ENCODE assay signal across 9 cellular contexts in the genomic region with DNA sequence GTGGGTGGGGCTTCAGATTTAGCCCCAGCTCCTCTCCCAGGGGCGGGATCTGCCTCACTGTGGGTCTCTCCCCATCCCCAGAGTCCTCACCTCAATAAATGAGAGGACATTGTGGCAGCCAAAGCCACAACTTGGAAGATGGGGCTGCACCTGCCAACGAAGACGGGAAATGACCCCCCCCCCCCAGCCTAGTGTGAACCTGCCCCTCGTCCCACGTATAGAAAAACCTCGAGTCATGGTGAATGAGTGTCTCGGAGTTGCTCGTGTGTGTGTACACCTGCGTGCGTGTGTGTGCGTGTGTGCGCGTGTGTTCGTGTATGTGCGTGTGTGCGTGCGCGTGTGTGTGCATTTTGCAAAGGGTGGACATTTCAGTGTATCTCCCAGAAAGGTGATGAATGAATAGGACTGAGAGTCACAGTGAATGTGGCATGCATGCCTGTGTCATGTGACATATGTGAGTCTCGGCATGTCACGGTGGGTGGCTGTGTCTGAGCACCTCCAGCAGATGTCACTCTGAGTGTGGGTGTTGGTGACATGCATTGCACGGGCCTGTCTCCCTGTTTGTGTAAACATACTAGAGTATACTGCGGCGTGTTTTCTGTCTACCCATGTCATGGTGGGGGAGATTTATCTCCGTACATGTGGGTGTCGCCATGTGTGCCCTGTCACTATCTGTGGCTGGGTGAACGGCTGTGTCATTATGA. TPM values are rescaled to one million over a fixed set of nuclear protein-coding genes. Genes with fewer than 3 reads are reported as not detected.
DNase-seq lines count a peak whose midpoint lies in the region; FAIRE-seq and TF ChIP-seq lines count a peak whose summit lies in the region.
"Had no signal": no experiment of that assay in that cellular context is flagged by ENCODE, and none has a peak within 500 bp of the region (broad histone marks: within the 10 kb centered on the region; RNA-seq: fewer than 3 reads in every experiment).

No MANE protein-coding gene starts in this region.

- peak; percentile 41 for DNase-seq in BE2C
- DNase-seq in H4 (ENCODE audit: low spot score): peak; percentile 40
- peak; percentile 61 for DNase-seq in SW480 (ENCODE audit: low spot score)
- DNase-seq in activated naive CD4-positive, alpha-beta T cell treated with anti-CD3 and anti-CD28 coated beads, Interleukin-2, amount 50 U/mL, for 16 hours: peak; percentile 77
- no peak for DNase-seq in progenitor cell of endocrine pancreas (ENCODE audit: low spot score, unreplicated experiment)
- DNase-seq in urothelium cell line (ENCODE audit: low spot score): no peak
- no peak for DNase-seq in NCI-H226
- DNase-seq in ascending aorta (ENCODE audit: low spot score in 2 of 2): no peak

- H3K4me1 ChIP-seq in BE2C (no peaks in the 10 kb centered on the region), ascending aorta (peaks cover 4 to 11% of the 10 kb centered on the region in 2 donors)

- H3K36me3 ChIP-seq in BE2C: peaks cover 11% of the 10 kb centered on the region
- H3K36me3 ChIP-seq in ascending aorta: peaks cover 19 to 20% of the 10 kb centered on the region in 2 donors

- H3K27ac ChIP-seq in ascending aorta: no peak overlapping the region

- FAIRE-seq in urothelium cell line (lab: Jason Lieb, UNC): no peak
- FAIRE-seq: G401.6 had no signal

- peaks cover 33% of the 10 kb centered on the region for H3K27me3 ChIP-seq in BE2C
- no peaks in the 10 kb centered on the region for H3K27me3 ChIP-seq in ascending aorta

- peak overlapping the region; percentile 62 for H3K27ac Mint-ChIP-seq in progenitor cell of endocrine pancreas

- H3K9me3 ChIP-seq in BE2C: no peaks in the 10 kb centered on the region
- H3K9me3 ChIP-seq in ascending aorta: no peaks in the 10 kb centered on the region

- H3K9me3 Mint-ChIP-seq in progenitor cell of endocrine pancreas (ENCODE audit: low read depth): no peaks in the 10 kb centered on the region

- H3K4me1 Mint-ChIP-seq in progenitor cell of endocrine pancreas (ENCODE audit: low read depth): peaks cover 2% of the 10 kb centered on the region

- no peaks in the 10 kb centered on the region for H3K36me3 Mint-ChIP-seq in progenitor cell of endocrine pancreas (ENCODE audit: insufficient read depth)

- H3K4me3 ChIP-seq in BE2C (ENCODE audit: low read depth, low read length) (no peak overlapping the region), ascending aorta (no peak overlapping the region)

- peaks cover 37% of the 10 kb centered on the region for H3K27me3 Mint-ChIP-seq in progenitor cell of endocrine pancreas

- peak overlapping the region; percentile 55 for H3K4me3 Mint-ChIP-seq in progenitor cell of endocrine pancreas (ENCODE audit: low read depth)

- intact Hi-C loops in ascending aorta (cut with DNase I): no loop called here

- TF ChIP-seq CTCF in BE2C (IDR thresholded peaks at IDR 0.05; ENCODE audit: low read depth, low read length) (peak; percentile 40), progenitor cell of endocrine pancreas (IDR thresholded peaks at IDR 0.05; ENCODE audit: unreplicated experiment) (no peak), ascending aorta (IDR thresholded peaks at IDR 0.05) (no peak)

RNA-seq across cellular contexts. Expression of a gene that starts 1.5 kb away (rescaled TPM):
- 514 TPM for polyA plus RNA-seq in BE2C (2012; ENCODE audit: insufficient read depth, insufficient read length, low read depth)
- total RNA-seq in H4 (2014; rRNA removed; shearing (Covaris generic)): 90.6 and 139 TPM in 2 replicates
- 71.5 and 88.8 TPM in 2 replicates for total RNA-seq in progenitor cell of endocrine pancreas
- 166 TPM for total RNA-seq in ascending aorta

RNA-seq across cellular contexts. Expression of a gene that starts 2.3 kb away (rescaled TPM):
- not detected for polyA plus RNA-seq in BE2C (2012; ENCODE audit: insufficient read depth, insufficient read length, low read depth)
- total RNA-seq in H4 (2014; rRNA removed; shearing (Covaris generic)): not detected in 2 replicates
- total RNA-seq in progenitor cell of endocrine pancreas: not detected in 2 replicates
- not detected for total RNA-seq in ascending aorta

RNA-seq across cellular contexts. Expression of a gene that starts 10.3 kb away (rescaled TPM):
- not detected for polyA plus RNA-seq in BE2C (2012; ENCODE audit: insufficient read depth, insufficient read length, low read depth)
- total RNA-seq in H4 (2014; rRNA removed; shearing (Covaris generic)): not detected in 2 replicates
- total RNA-seq in progenitor cell of endocrine pancreas (not detected in 2 replicates), ascending aorta (not detected)

RNA-seq across cellular contexts. Expression of a gene that starts 22.8 kb away (rescaled TPM):
- not detected for polyA plus RNA-seq in BE2C (2012; ENCODE audit: insufficient read depth, insufficient read length, low read depth)
- total RNA-seq in H4 (2014; rRNA removed; shearing (Covaris generic)): not detected in 2 replicates
- total RNA-seq in progenitor cell of endocrine pancreas (not detected in 2 replicates), ascending aorta (not detected)

RNA-seq across cellular contexts. Expression of a gene that starts 42.3 kb away (rescaled TPM):
- 2.0 TPM for polyA plus RNA-seq in BE2C (2012; ENCODE audit: insufficient read depth, insufficient read length, low read depth)
- total RNA-seq in H4 (2014; rRNA removed; shearing (Covaris generic)): 2.5 and 3.1 TPM in 2 replicates
- total RNA-seq in progenitor cell of endocrine pancreas (141 and 143 TPM in 2 replicates), ascending aorta (26.6 TPM)

Comparison
In these comparisons a context has a peak if more than half of its experiments do, and no peak if none do; other contexts are left out.
1. DNase-seq: peak in BE2C (single experiment), H4 (single experiment), SW480 (single experiment) and activated naive CD4-positive, alpha-beta T cell treated with anti-CD3 and anti-CD28 coated beads, Interleukin-2, amount 50 U/mL, for 16 hours (single experiment); none in progenitor cell of endocrine pancreas (single experiment), urothelium cell line (single experiment), NCI-H226 (single experiment) and ascending aorta (0 of 2).